ENCODE assay signal across 8 cellular contexts in the genomic region with DNA sequence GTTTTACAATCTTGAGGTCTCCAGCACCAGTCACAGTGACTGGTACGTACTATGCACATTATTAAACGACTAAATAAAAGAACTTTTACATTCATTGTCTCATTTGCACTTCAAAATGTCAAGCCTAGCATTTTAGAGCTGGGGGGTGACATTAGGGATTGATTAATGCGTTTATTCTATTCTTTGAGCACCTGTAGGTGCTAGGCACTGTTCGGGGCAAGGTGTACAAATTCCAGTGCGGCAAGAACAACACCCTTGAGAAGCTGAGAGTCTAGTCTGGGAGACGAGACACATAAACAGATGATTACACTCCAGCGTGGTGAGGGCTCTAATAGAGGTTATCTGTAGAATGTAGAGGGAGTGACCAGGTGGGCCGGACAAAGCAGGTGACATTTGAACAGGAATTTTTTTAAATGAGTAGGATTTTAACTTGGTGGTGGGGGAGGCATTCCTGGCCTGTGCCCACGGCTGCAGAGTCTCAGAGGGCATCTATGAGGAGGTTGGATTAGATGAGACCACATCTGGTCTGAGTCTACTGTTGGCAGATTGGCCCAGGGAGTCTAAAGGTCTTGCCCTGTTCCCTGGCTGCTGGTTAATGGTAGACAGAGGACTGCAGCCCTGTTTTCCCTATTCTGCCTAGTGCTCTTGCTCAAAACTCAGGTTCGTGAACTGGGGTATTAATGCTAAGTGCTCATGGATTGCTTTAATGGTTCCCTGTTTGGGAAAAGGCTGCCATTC.
DNase-seq lines count a peak whose midpoint lies in the region; FAIRE-seq and TF ChIP-seq lines count a peak whose summit lies in the region.

No MANE protein-coding gene starts in this region.

- H3K27me3 ChIP-seq in WERI-Rb-1 (ENCODE audit: insufficient read depth, low read depth, severe bottlenecking) (no peaks in the 10 kb centered on the region), iPS DF 6.9 (ENCODE audit: control insufficient read depth, insufficient read depth, low read length) (no peaks in the 10 kb centered on the region), stomach smooth muscle (ENCODE audit: control insufficient read depth in 1 of 2, insufficient read depth in 2 of 2, low read length in 2 of 2) (no peaks in the 10 kb centered on the region)

- no peaks in the 10 kb centered on the region for H3K9me3 ChIP-seq in WERI-Rb-1 (ENCODE audit: severe bottlenecking)
- H3K9me3 ChIP-seq in iPS DF 6.9 (ENCODE audit: control insufficient read depth, insufficient read depth, low read length), result no peaks in the 10 kb centered on the region
- H3K9me3 ChIP-seq in stomach smooth muscle (ENCODE audit: control insufficient read depth in 2 of 2, low read length in 2 of 2), result no peaks in the 10 kb centered on the region

- H3K27ac ChIP-seq in WERI-Rb-1 (peak overlapping the region; percentile 82), iPS DF 6.9 (ENCODE audit: low read length) (no peak overlapping the region), stomach smooth muscle (ENCODE audit: low read length) (peak overlapping the region; percentile 94)

- H3K9ac ChIP-seq in stomach smooth muscle (ENCODE audit: low read length in 2 of 2), result peak overlapping the region; percentile 71 to 85

- H3K4me3 ChIP-seq in WERI-Rb-1 (ENCODE audit: low read depth, low read length), result peak overlapping the region; percentile 59
- H3K4me3 ChIP-seq in iPS DF 6.9 (ENCODE audit: low read length), result peak overlapping the region; percentile 97; the same call in 1 of the 2 replicates
- H3K4me3 ChIP-seq in stomach smooth muscle (ENCODE audit: low read length in 2 of 2), result peak overlapping the region; percentile 71 to 94

- TF ChIP-seq CTCF in WERI-Rb-1 (IDR thresholded peaks at IDR 0.05; ENCODE audit: low read depth, low read length), result no peak

- H3K4me1 ChIP-seq in iPS DF 6.9 (ENCODE audit: control insufficient read depth, insufficient read depth, low read length), result no peaks in the 10 kb centered on the region
- peaks cover 11% of the 10 kb centered on the region for H3K4me1 ChIP-seq in stomach smooth muscle (ENCODE audit: control insufficient read depth, insufficient read depth, low read length)

- no peak for FAIRE-seq in GM19239 (lab: Jason Lieb, UNC)

- no CpG with 5 or more reads among the region's 10 CpGs for WGBS in iPS DF 6.9 (ENCODE audit: insufficient coverage, insufficient read length)

- DNase-seq in NCI-H526 (lab: John Stamatoyannopoulos, UW), result peak; percentile 2 to 30
- no peak for DNase-seq in NCI-H526 treated with DMSO at 0.1 percent for 48 hours (lab: John Stamatoyannopoulos, UW)
- DNase-seq in WERI-Rb-1, result no peak
- no peak for DNase-seq in iPS DF 6.9 (ENCODE audit: low read depth, low spot score)
- no peak for DNase-seq in SIG-M5 treated with dmso at 0.1 percent for 504 hours (lab: John Stamatoyannopoulos, UW; ENCODE audit: unreplicated experiment)
- DNase-seq in GM19239 (ENCODE audit: insufficient read length, low spot score), result no peak
- no peak for DNase-seq in stimulated activated CD4-positive, alpha-beta T cell treated with anti-CD3 and anti-CD28 coated beads, Interleukin-4, amount 100 ng/mL, for 24 hours

- H3K36me3 ChIP-seq in WERI-Rb-1, result no peaks in the 10 kb centered on the region; the same call in none of the 2 replicates
- no peaks in the 10 kb centered on the region for H3K36me3 ChIP-seq in iPS DF 6.9 (ENCODE audit: control insufficient read depth, insufficient read depth, low read length)
- no peaks in the 10 kb centered on the region for H3K36me3 ChIP-seq in stomach smooth muscle (ENCODE audit: control insufficient read depth in 2 of 2, insufficient read depth in 2 of 2, low read length in 2 of 2)

Comparison
In these comparisons a context has a peak if more than half of its experiments do, and no peak if none do; other contexts are left out.
1. DNase-seq: peak in NCI-H526 (2 of 2); none in NCI-H526 treated with DMSO at 0.1 percent for 48 hours (single experiment), WERI-Rb-1 (single experiment), iPS DF 6.9 (single experiment), SIG-M5 treated with dmso at 0.1 percent for 504 hours (single experiment), GM19239 (single experiment) and stimulated activated CD4-positive, alpha-beta T cell treated with anti-CD3 and anti-CD28 coated beads, Interleukin-4, amount 100 ng/mL, for 24 hours (single experiment).
2. Peak in every context shown above with its lines, with median percentiles within 50 percentile points of each other: H3K4me3 ChIP-seq.